Comparison of ENCODE assay signal across 1 cellular context in genomic region chr6:35385457-35386202, GRCh38.
TF ChIP-seq lines count a peak whose summit lies in the region.

No MANE protein-coding gene starts in this region.

TF ChIP-seq in HepG2, 621 proteins besides CTCF, POLR2A, EP300 and RAD21 (continued from another document and continues in another):
- TF ChIP-seq PATZ1 (CRISPR knock-in tag; IDR thresholded peaks at IDR 0.05) = peak; percentile 74
- peak; percentile 54 for TF ChIP-seq ZNF687 (CRISPR knock-in tag; IDR thresholded peaks at IDR 0.05)
- TF ChIP-seq GATAD2A (CRISPR knock-in tag; IDR thresholded peaks at IDR 0.05) = peak; percentile 21; the same call in 1 of the 2 replicates
- TF ChIP-seq PBX3 (CRISPR knock-in tag; IDR thresholded peaks at IDR 0.05; ENCODE audit: borderline replicate concordance) = no peak
- no peak for TF ChIP-seq NRL (CRISPR knock-in tag; IDR thresholded peaks at IDR 0.05; ENCODE audit: borderline replicate concordance)
- TF ChIP-seq SOX13 (IDR thresholded peaks at IDR 0.05) = no peak
- TF ChIP-seq SOX13 (CRISPR knock-in tag; conservative IDR thresholded peaks at IDR 0.05 in 1 of 2, IDR thresholded peaks at IDR 0.05 in 1 of 2) = peak in 1 of 2 experiments; percentile 12; a peak in 1 of 4 replicates
- peak; percentile 39; the same call in 1 of the 2 replicates for TF ChIP-seq ZNF782 (CRISPR knock-in tag; IDR thresholded peaks at IDR 0.05; ENCODE audit: borderline replicate concordance)
- TF ChIP-seq ZFP36L1 (CRISPR knock-in tag; IDR thresholded peaks at IDR 0.05) = no peak
- 0 out of 2 replicates have a peak, but pooled peaks have one; percentile 38 for TF ChIP-seq SPEN (CRISPR knock-in tag; IDR thresholded peaks at IDR 0.05; ENCODE audit: low read depth)
- TF ChIP-seq ZNF710 (CRISPR knock-in tag; IDR thresholded peaks at IDR 0.05; ENCODE audit: borderline replicate concordance) = no peak
- TF ChIP-seq ZNF644 (CRISPR knock-in tag; IDR thresholded peaks at IDR 0.05; ENCODE audit: low read depth) = 0 out of 2 replicates have a peak, but pooled peaks have one; percentile 5
- 0 out of 2 replicates have a peak, but pooled peaks have one; percentile 31 for TF ChIP-seq ZNF343 (CRISPR knock-in tag; IDR thresholded peaks at IDR 0.05)
- peak; percentile 63; the same call in 1 of the 2 replicates for TF ChIP-seq MTA1 (CRISPR knock-in tag; IDR thresholded peaks at IDR 0.05; ENCODE audit: borderline replicate concordance)
- TF ChIP-seq MZF1 (CRISPR knock-in tag; IDR thresholded peaks at IDR 0.05; ENCODE audit: borderline replicate concordance) = no peak
- no peak for TF ChIP-seq TEF (CRISPR knock-in tag; IDR thresholded peaks at IDR 0.05)
- 0 out of 2 replicates have a peak, but pooled peaks have one; percentile 16 for TF ChIP-seq ETV5 (CRISPR knock-in tag; IDR thresholded peaks at IDR 0.05; ENCODE audit: borderline replicate concordance)
- 0 out of 2 replicates have a peak, but pooled peaks have one; percentile 18 for TF ChIP-seq ZNF362 (CRISPR knock-in tag; IDR thresholded peaks at IDR 0.05; ENCODE audit: borderline replicate concordance)
- no peak for TF ChIP-seq SNAPC2 (CRISPR knock-in tag; IDR thresholded peaks at IDR 0.05)
- TF ChIP-seq HNRNPL (IDR thresholded peaks at IDR 0.05; ENCODE audit: low read depth, low read length) = no peak
- TF ChIP-seq YEATS4 (CRISPR knock-in tag; IDR thresholded peaks at IDR 0.05; ENCODE audit: borderline replicate concordance) = no peak
- TF ChIP-seq ZNF512B (CRISPR knock-in tag; IDR thresholded peaks at IDR 0.05; ENCODE audit: borderline replicate concordance) = 0 out of 2 replicates have a peak, but pooled peaks have one; percentile 44
- TF ChIP-seq LCORL (IDR thresholded peaks at IDR 0.05) = 0 out of 2 replicates have a peak, but pooled peaks have one; percentile 11
- TF ChIP-seq LCORL (CRISPR knock-in tag; IDR thresholded peaks at IDR 0.05) = no peak
- TF ChIP-seq ZMYM3 (CRISPR knock-in tag; IDR thresholded peaks at IDR 0.05) = 0 out of 2 replicates have a peak, but pooled peaks have one; percentile 8
- no peak for TF ChIP-seq NFYC (CRISPR knock-in tag; IDR thresholded peaks at IDR 0.05)
- no peak for TF ChIP-seq MTERF4 (CRISPR knock-in tag; IDR thresholded peaks at IDR 0.05)
- no peak for TF ChIP-seq NFIB (CRISPR knock-in tag; IDR thresholded peaks at IDR 0.05; ENCODE audit: borderline replicate concordance)
- TF ChIP-seq ARID5B (CRISPR knock-in tag; IDR thresholded peaks at IDR 0.05) = peak; percentile 42
- no peak for TF ChIP-seq ZBTB37 (CRISPR knock-in tag; IDR thresholded peaks at IDR 0.05)
- TF ChIP-seq ZBTB14 (CRISPR knock-in tag; IDR thresholded peaks at IDR 0.05) = no peak
